Comparison of ENCODE assay signal across 8 cellular contexts in the genomic region with DNA sequence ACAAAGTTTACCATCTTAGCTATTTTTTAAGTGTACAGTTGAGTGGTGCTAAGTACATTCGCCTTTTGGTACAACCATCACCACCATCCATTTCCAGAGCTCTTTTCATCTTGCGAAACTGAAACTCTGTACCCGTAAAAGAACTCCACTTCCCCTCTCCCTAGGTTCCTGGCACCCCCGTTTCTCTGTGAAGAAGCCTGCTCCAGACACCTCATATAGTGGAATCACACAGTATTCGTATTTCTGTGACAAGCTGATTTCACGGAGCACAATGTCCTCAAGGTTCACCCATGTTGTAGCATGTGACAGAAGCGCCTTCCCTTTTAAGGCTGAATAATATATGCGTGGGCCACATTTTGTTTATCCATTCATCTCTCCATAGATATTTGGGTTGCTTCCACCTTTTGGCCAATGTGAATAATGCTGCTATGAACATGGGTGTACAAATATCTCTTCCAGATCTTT. TPM values are rescaled to one million over a fixed set of nuclear protein-coding genes. Genes with fewer than 3 reads are reported as not detected.
DNase-seq lines count a peak whose midpoint lies in the region; ATAC-seq and TF ChIP-seq lines count a peak whose summit lies in the region.

No MANE protein-coding gene starts in this region.

- H3K4me1 ChIP-seq in RWPE2 (ENCODE audit: insufficient read depth, poor library complexity, severe bottlenecking) (peaks cover 24% of the 10 kb centered on the region), smooth muscle cell (ENCODE audit: low read depth) (peaks cover 13% of the 10 kb centered on the region)

- H3K4me2 ChIP-seq in smooth muscle cell: peak overlapping the region; percentile 89

- H3K9ac ChIP-seq in smooth muscle cell (ENCODE audit: low read depth): peak overlapping the region; percentile 49

- peak overlapping the region; percentile 54 for H2AFZ ChIP-seq in smooth muscle cell (ENCODE audit: low read depth)

- peak; percentile 2; the same call in 1 of the 3 replicates for ATAC-seq in RWPE2 (ENCODE audit: low read depth)
- ATAC-seq in HG03108 (IDR thresholded peaks at IDR 0.05; ENCODE audit: unreplicated experiment): no peak
- no peak for ATAC-seq in HG03460 (IDR thresholded peaks at IDR 0.05; ENCODE audit: unreplicated experiment)

- H3F3A ChIP-seq in smooth muscle cell (ENCODE audit: low read depth): peaks cover 15% of the 10 kb centered on the region

- H4K20me1 ChIP-seq in smooth muscle cell (ENCODE audit: low read depth): no peaks in the 10 kb centered on the region

- DNase-seq in NCI-H146 (lab: John Stamatoyannopoulos, UW) (peak; percentile 46), NCI-H146 treated with DMSO at 0.1 percent for 48 hours (lab: John Stamatoyannopoulos, UW; ENCODE audit: unreplicated experiment) (no peak), RWPE2 (ENCODE audit: low spot score) (peak; percentile 20), fibroblast of villous mesenchyme (ENCODE audit: low read depth) (peak; percentile 20), smooth muscle cell (lab: John Stamatoyannopoulos, UW; ENCODE audit: unreplicated experiment) (no peak), NCI-H2029 treated with DMSO at 0.1 percent for 48 hours (lab: John Stamatoyannopoulos, UW) (no peak)

- H3K27me3 ChIP-seq in RWPE2 (ENCODE audit: insufficient read depth, poor library complexity, severe bottlenecking) (no peaks in the 10 kb centered on the region), smooth muscle cell (ENCODE audit: low read depth) (no peaks in the 10 kb centered on the region)

- TF ChIP-seq CTCF in RWPE2 (IDR thresholded peaks at IDR 0.05; ENCODE audit: poor library complexity, severe bottlenecking) (no peak), fibroblast of villous mesenchyme (IDR thresholded peaks at IDR 0.05; ENCODE audit: insufficient read depth, low read depth, low read length) (no peak), smooth muscle cell (IDR thresholded peaks at IDR 0.05; ENCODE audit: borderline replicate concordance, insufficient read depth, poor library complexity, severe bottlenecking) (no peak)

- H3K27ac ChIP-seq in RWPE2 (ENCODE audit: poor library complexity, severe bottlenecking) (peak overlapping the region; percentile 98), smooth muscle cell (ENCODE audit: low read depth) (peak overlapping the region; percentile 90)

- no peaks in the 10 kb centered on the region for H3K79me2 ChIP-seq in smooth muscle cell (ENCODE audit: low read depth)

- H3K9me3 ChIP-seq in RWPE2 (ENCODE audit: severe bottlenecking) (no peaks in the 10 kb centered on the region), smooth muscle cell (replicated peaks; ENCODE audit: low read depth) (no peaks in the 10 kb centered on the region)

- H3K36me3 ChIP-seq in RWPE2 (ENCODE audit: low read depth) (no peaks in the 10 kb centered on the region), smooth muscle cell (ENCODE audit: low read depth) (no peaks in the 10 kb centered on the region)

- H3K4me3 ChIP-seq in RWPE2 (ENCODE audit: severe bottlenecking) (no peak overlapping the region), fibroblast of villous mesenchyme (ENCODE audit: low read depth, low read length) (no peak overlapping the region), smooth muscle cell (peak overlapping the region; percentile 44)

- 80% methylated on average over 8 of the region's 8 CpGs for WGBS in smooth muscle cell (ENCODE audit: low lambda C conversion rate)

RNA-seq across cellular contexts. Expression of a gene that starts 54.2 kb away (rescaled TPM):
- total RNA-seq in fibroblast of villous mesenchyme (1.6 and 1.7 TPM in 2 replicates), smooth muscle cell (1.5 and 1.7 TPM in 2 replicates)
- 1.8 and 2.7 TPM in 2 replicates for polyA plus RNA-seq in smooth muscle cell

Comparison
In these comparisons a context has a peak if more than half of its experiments do, and no peak if none do; other contexts are left out.
1. DNase-seq: peak in NCI-H146 (single experiment), RWPE2 (single experiment) and fibroblast of villous mesenchyme (single experiment); none in NCI-H146 treated with DMSO at 0.1 percent for 48 hours (single experiment), smooth muscle cell (single experiment) and NCI-H2029 treated with DMSO at 0.1 percent for 48 hours (single experiment).